1 cellular context compared by ENCODE assay signal in genomic region chr1:228212966-228213844, GRCh38.
TF ChIP-seq lines count a peak whose summit lies in the region.

No MANE protein-coding gene starts in this region.

TF ChIP-seq in HepG2, 621 proteins besides CTCF, POLR2A, EP300 and RAD21 (continued from another document):
- TF ChIP-seq PAXIP1 (CRISPR knock-in tag; conservative IDR thresholded peaks at IDR 0.05) (no peak), ZSCAN25 (CRISPR knock-in tag; IDR thresholded peaks at IDR 0.05) (0 out of 2 replicates have a peak, but pooled peaks have one; percentile 32), GFI1 (CRISPR knock-in tag; IDR thresholded peaks at IDR 0.05; ENCODE audit: borderline replicate concordance) (no peak), SRY (CRISPR knock-in tag; IDR thresholded peaks at IDR 0.05) (no peak), PPARG (CRISPR knock-in tag; conservative IDR thresholded peaks at IDR 0.05) (no peak), ZNF124 (CRISPR knock-in tag; IDR thresholded peaks at IDR 0.05) (no peak), NRL (CRISPR knock-in tag; IDR thresholded peaks at IDR 0.05; ENCODE audit: borderline replicate concordance) (no peak), ZNF333 (CRISPR knock-in tag; IDR thresholded peaks at IDR 0.05; ENCODE audit: borderline replicate concordance) (no peak), FOXJ3 (CRISPR knock-in tag; IDR thresholded peaks at IDR 0.05; ENCODE audit: borderline replicate concordance) (no peak), KAT2B (IDR thresholded peaks at IDR 0.05; ENCODE audit: borderline replicate concordance, low read depth, low read length) (no peak), ZNF687 (CRISPR knock-in tag; IDR thresholded peaks at IDR 0.05) (peak; percentile 61), ZNF749 (CRISPR knock-in tag; IDR thresholded peaks at IDR 0.05; ENCODE audit: borderline replicate concordance) (no peak), HNRNPK (IDR thresholded peaks at IDR 0.05; ENCODE audit: low read depth, low read length, poor library complexity, severe bottlenecking) (peak; percentile 40), NFYC (CRISPR knock-in tag; IDR thresholded peaks at IDR 0.05) (no peak), DNMT3B (CRISPR knock-in tag; conservative IDR thresholded peaks at IDR 0.05) (no peak), GPBP1L1 (CRISPR knock-in tag; IDR thresholded peaks at IDR 0.05) (no peak), HMGXB4 (CRISPR knock-in tag; IDR thresholded peaks at IDR 0.05; ENCODE audit: borderline replicate concordance in 1 of 2, low read depth in 1 of 2) (peak; percentile 34 to 35; a peak in 1 of 4 replicates), ZNF800 (CRISPR knock-in tag; IDR thresholded peaks at IDR 0.05) (no peak), HINFP (CRISPR knock-in tag; IDR thresholded peaks at IDR 0.05; ENCODE audit: low read depth) (no peak), JARID2 (CRISPR knock-in tag; IDR thresholded peaks at IDR 0.05; ENCODE audit: insufficient replicate concordance) (no peak), ZNF205 (CRISPR knock-in tag; IDR thresholded peaks at IDR 0.05) (peak; percentile 99), FOXA1 (IDR thresholded peaks at IDR 0.05) (no peak), FOXA1 (CRISPR knock-in tag; IDR thresholded peaks at IDR 0.05) (peak; percentile 41), ZBTB4 (CRISPR knock-in tag; IDR thresholded peaks at IDR 0.05; ENCODE audit: borderline replicate concordance) (no peak), SALL1 (CRISPR knock-in tag; IDR thresholded peaks at IDR 0.05) (0 out of 2 replicates have a peak, but pooled peaks have one; percentile 11), SP5 (CRISPR knock-in tag; IDR thresholded peaks at IDR 0.05; ENCODE audit: borderline replicate concordance, low read depth) (peak; percentile 75), ZNF766 (CRISPR knock-in tag; IDR thresholded peaks at IDR 0.05; ENCODE audit: borderline replicate concordance) (no peak), PHF20 (CRISPR knock-in tag; IDR thresholded peaks at IDR 0.05) (no peak), ZNF605 (CRISPR knock-in tag; IDR thresholded peaks at IDR 0.05) (no peak), GABPB1 (CRISPR knock-in tag; IDR thresholded peaks at IDR 0.05) (peak; percentile 38; the same call in 1 of the 2 replicates)
TF ChIP-seq in HepG2: peak in this region for 30.
